10 cellular contexts compared by ENCODE assay signal in the genomic region with DNA sequence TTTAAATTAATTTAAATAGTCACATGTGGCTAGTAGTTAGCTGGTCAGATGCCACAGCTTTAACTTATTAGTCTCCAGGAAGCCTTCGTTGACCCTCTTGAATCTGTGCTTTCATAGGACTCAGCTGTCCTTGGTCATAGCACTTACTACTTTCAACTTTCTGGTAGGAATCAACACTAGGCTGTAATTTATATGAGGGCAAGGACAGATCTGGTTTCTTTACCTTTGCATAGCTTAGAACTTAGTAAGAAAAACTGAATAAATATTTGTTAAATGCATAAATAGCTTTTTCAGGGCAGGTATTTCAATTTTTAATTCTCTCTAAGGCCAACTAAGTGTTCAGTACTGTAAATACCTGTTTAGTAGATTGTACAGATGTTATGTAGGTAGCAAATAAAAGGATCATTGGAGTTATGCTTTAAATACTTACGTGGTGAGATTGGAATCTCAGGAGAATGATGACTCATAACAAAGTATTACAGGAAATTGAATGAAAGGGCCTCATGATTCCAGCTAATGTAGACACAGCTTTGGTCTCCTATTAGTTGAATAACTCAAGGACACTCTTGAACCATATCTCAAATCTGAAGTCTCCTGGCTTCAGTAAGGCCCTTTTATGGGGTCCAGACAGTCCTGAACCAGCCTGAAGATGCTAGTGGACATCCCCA. TPM values are rescaled to one million over a fixed set of nuclear protein-coding genes. Genes with fewer than 3 reads are reported as not detected.
DNase-seq lines count a peak whose midpoint lies in the region; FAIRE-seq and TF ChIP-seq lines count a peak whose summit lies in the region.
"Had no signal": no experiment of that assay in that cellular context is flagged by ENCODE, and none has a peak within 500 bp of the region (broad histone marks: within the 10 kb centered on the region; RNA-seq: fewer than 3 reads in every experiment).

No MANE protein-coding gene starts in this region.

- H3K9me3 ChIP-seq in GM23248 (ENCODE audit: low read depth) (no peaks in the 10 kb centered on the region), astrocyte (ENCODE audit: insufficient read depth, low read depth, low read length) (no peaks in the 10 kb centered on the region), H9 (ENCODE audit: control insufficient read depth, low read depth, low read length) (no peaks in the 10 kb centered on the region)

- H2AK5ac ChIP-seq in H9 (ENCODE audit: insufficient read length, low read length) = no peak overlapping the region

- H3K9me3 Mint-ChIP-seq in astrocyte (ENCODE audit: unreplicated experiment) (no peaks in the 10 kb centered on the region), H9 (no peaks in the 10 kb centered on the region; a peak in 1 of 5 replicates)

- no peak overlapping the region for H3K18ac ChIP-seq in H9 (ENCODE audit: insufficient read length, low read depth, low read length)

- no peak overlapping the region for H3K23ac ChIP-seq in H9 (ENCODE audit: insufficient read length, low read depth, low read length)

- in situ Hi-C loops in GM23248 (cut with MboI) = no loop called here

- H3K14ac ChIP-seq in H9 (ENCODE audit: insufficient read depth, low read length) = no peak overlapping the region

- no peaks in the 10 kb centered on the region for H3K79me1 ChIP-seq in H9 (ENCODE audit: insufficient read depth, low read depth, low read length, poor library complexity, severe bottlenecking)

- H3K36me3 Mint-ChIP-seq in astrocyte (ENCODE audit: low read depth, unreplicated experiment) (peaks cover 7% of the 10 kb centered on the region), H9 (ENCODE audit: insufficient read depth in 1 of 3, low read depth in 3 of 3) (no peaks in the 10 kb centered on the region)

- H3K4ac ChIP-seq in H9 (ENCODE audit: low read depth, low read length) = no peak overlapping the region

- no peak for FAIRE-seq in astrocyte (lab: Jason Lieb, UNC)

- H4K5ac ChIP-seq in H9 (ENCODE audit: insufficient read length, low read depth, low read length) = no peak overlapping the region

- no peak overlapping the region for H4K91ac ChIP-seq in H9 (ENCODE audit: insufficient read length, low read depth, low read length)

- no peaks in the 10 kb centered on the region for H3K9me2 ChIP-seq in GM23248 (ENCODE audit: insufficient read depth)

- H2BK5ac ChIP-seq in H9 (ENCODE audit: insufficient read length, low read length) = no peak overlapping the region

- H4K20me1 ChIP-seq in GM23248 (ENCODE audit: insufficient read depth) = no peaks in the 10 kb centered on the region
- H4K20me1 ChIP-seq in astrocyte (ENCODE audit: insufficient read depth, low read length) = no peaks in the 10 kb centered on the region
- no peaks in the 10 kb centered on the region for H4K20me1 ChIP-seq in H9 (ENCODE audit: control insufficient read depth, insufficient read depth, insufficient read length)

- TF ChIP-seq CTCF in astrocyte (IDR thresholded peaks at IDR 0.05; ENCODE audit: insufficient read depth, low read depth, low read length) = no peak
- no peak for TF ChIP-seq CTCF in H9 (conservative IDR thresholded peaks at IDR 0.05)

- no peak overlapping the region for H2BK15ac ChIP-seq in H9 (ENCODE audit: low read depth, low read length)

- H3K27ac Mint-ChIP-seq in astrocyte (ENCODE audit: unreplicated experiment) (peak overlapping the region; percentile 59), H9 (no peak overlapping the region)

- 32% methylated on average over 2 of the region's 2 CpGs for WGBS in GM23248 (ENCODE audit: low coverage in 1 of 2, low lambda C conversion rate in 2 of 2, missing lambda C conversion rate in 2 of 2), 2 experiments
- WGBS in H9 (ENCODE audit: extremely low coverage, insufficient read length, low lambda C conversion rate) = no CpG with 5 or more reads among the region's 2 CpGs

- H3K56ac ChIP-seq in H9 (ENCODE audit: insufficient read length, low read depth, low read length) = no peak overlapping the region

- no peak overlapping the region for H2BK12ac ChIP-seq in H9 (ENCODE audit: insufficient read length, low read depth, low read length)

- DNase-seq in 8988T (peak; percentile 53), GM23248 (peak; percentile 79), astrocyte (ENCODE audit: low read depth) (peak; percentile 85), kidney tubule cell (ENCODE audit: low spot score) (peak; percentile 91), MV-4-11 (lab: John Stamatoyannopoulos, UW) (no peak), H9 (no peak), GOT3 (lab: John Stamatoyannopoulos, UW) (no peak)
- DNase-seq in stimulated activated naive CD4-positive, alpha-beta T cell (lab: John Stamatoyannopoulos, UW) = no peak
- DNase-seq: cerebellar nuclear complex had no signal

- H3K79me2 ChIP-seq in GM23248 (ENCODE audit: insufficient read depth) (peaks cover 64% of the 10 kb centered on the region), astrocyte (ENCODE audit: insufficient read depth, low read length) (peaks cover 62% of the 10 kb centered on the region), H9 (ENCODE audit: insufficient read depth, low read length) (no peaks in the 10 kb centered on the region)

- H3K27me3 Mint-ChIP-seq in astrocyte (ENCODE audit: low read depth, unreplicated experiment) (no peaks in the 10 kb centered on the region), H9 (ENCODE audit: low read depth) (peaks cover 70% of the 10 kb centered on the region)

- peaks cover 11% of the 10 kb centered on the region for H3K36me3 ChIP-seq in GM23248 (ENCODE audit: low read depth)
- no peaks in the 10 kb centered on the region for H3K36me3 ChIP-seq in astrocyte (ENCODE audit: insufficient read depth, low read length)

- H3K27me3 ChIP-seq in GM23248 (replicated peaks; ENCODE audit: insufficient read depth) (no peaks in the 10 kb centered on the region), astrocyte (ENCODE audit: insufficient read depth, low read length) (no peaks in the 10 kb centered on the region), H9 (ENCODE audit: insufficient read depth, low read length) (peaks cover 31% of the 10 kb centered on the region; the same call in 1 of the 2 replicates)

- H3T11ph ChIP-seq in H9 (ENCODE audit: low read length) = no peak overlapping the region

- H2BK120ac ChIP-seq in H9 (ENCODE audit: low read depth, low read length, poor library complexity, severe bottlenecking) = no peak overlapping the region

- H3F3A ChIP-seq in GM23248 (ENCODE audit: insufficient read depth) = peaks cover 44% of the 10 kb centered on the region

- H3K4me3 Mint-ChIP-seq in astrocyte (ENCODE audit: unreplicated experiment) = peak overlapping the region; percentile 54
- H3K4me3 Mint-ChIP-seq in H9 = no peak overlapping the region

- H3K4me1 ChIP-seq in GM23248 (ENCODE audit: insufficient read depth) (peaks cover 54% of the 10 kb centered on the region), astrocyte (ENCODE audit: insufficient read depth, low read length) (peaks cover 43% of the 10 kb centered on the region), H9 (ENCODE audit: insufficient read depth, low read length) (no peaks in the 10 kb centered on the region)

- H2BK20ac ChIP-seq in H9 (ENCODE audit: low read depth, low read length, poor library complexity, severe bottlenecking) = no peak overlapping the region

- peaks cover 4% of the 10 kb centered on the region for H3K23me2 ChIP-seq in H9 (ENCODE audit: insufficient read length, low read depth, low read length, poor library complexity, severe bottlenecking)

- H3K27ac ChIP-seq in GM23248 (peak overlapping the region; percentile 88), astrocyte (ENCODE audit: low read depth, low read length) (peak overlapping the region; percentile 85), H9 (ENCODE audit: insufficient read length, low read depth, low read length) (no peak overlapping the region)

- H2AFZ ChIP-seq in GM23248 (no peak overlapping the region), astrocyte (ENCODE audit: low read depth, low read length) (no peak overlapping the region), H9 (ENCODE audit: low read length) (no peak overlapping the region)

- H3K4me2 ChIP-seq in GM23248 (ENCODE audit: unreplicated experiment) (peak overlapping the region; percentile 98), astrocyte (ENCODE audit: low read length) (peak overlapping the region; percentile 98), H9 (ENCODE audit: insufficient read depth, insufficient read length, low read length) (no peak overlapping the region)

- no peak overlapping the region for H3K9ac ChIP-seq in GM23248
- H3K9ac ChIP-seq in astrocyte (ENCODE audit: low read length) = peak overlapping the region; percentile 93
- H3K9ac ChIP-seq in H9 (ENCODE audit: extremely low read depth, insufficient read length, low read length) = no peak overlapping the region

- H3K4me3 ChIP-seq in GM23248 = peak overlapping the region; percentile 27
- H3K4me3 ChIP-seq in astrocyte (ENCODE audit: insufficient read depth, low read depth, low read length) = peak overlapping the region; percentile 26
- H3K4me3 ChIP-seq: lung had no signal

- H4K8ac ChIP-seq in H9 (replicated peaks; ENCODE audit: insufficient read length, low read depth, low read length) = no peak overlapping the region

- H3K4me1 Mint-ChIP-seq in astrocyte (ENCODE audit: low read depth, unreplicated experiment) = peaks cover 41% of the 10 kb centered on the region
- peaks cover 3 to 9% of the 10 kb centered on the region in 2 experiments for H3K4me1 Mint-ChIP-seq in H9

RNA-seq across cellular contexts. Expression of a gene that starts 2.6 kb away (rescaled TPM):
- 51.2 and 55.2 TPM in 2 replicates for total RNA-seq in GM23248 (2014; rRNA removed; shearing (Covaris generic))
- polyA plus RNA-seq in GM23248 (2016; fragmentation: Nextera tagmentation; extraction: Ambion mirVana) = 33.3 and 35.3 TPM in 2 replicates
- 14.7 and 18.4 TPM in 2 replicates for total RNA-seq in astrocyte
- total RNA-seq in H9 (2021) = 0.66 and 0.77 TPM in 2 replicates

RNA-seq across cellular contexts. Expression of a gene that starts 43.4 kb away (rescaled TPM):
- total RNA-seq in GM23248 (2014; rRNA removed; shearing (Covaris generic)) = not detected in 2 replicates
- polyA plus RNA-seq in GM23248 (2016; fragmentation: Nextera tagmentation; extraction: Ambion mirVana) = not detected in 2 replicates
- not detected in 2 replicates for total RNA-seq in astrocyte
- not detected in 2 replicates for total RNA-seq in H9 (2021)

Comparison
In these comparisons a context has a peak if more than half of its experiments do, and no peak if none do; other contexts are left out.
1. DNase-seq: peak in 8988T (single experiment), GM23248 (single experiment), astrocyte (single experiment) and kidney tubule cell (single experiment); none in MV-4-11 (single experiment), H9 (single experiment), stimulated activated naive CD4-positive, alpha-beta T cell (0 of 6) and GOT3 (single experiment).